22 cellular contexts compared by ENCODE assay signal in the genomic region with DNA sequence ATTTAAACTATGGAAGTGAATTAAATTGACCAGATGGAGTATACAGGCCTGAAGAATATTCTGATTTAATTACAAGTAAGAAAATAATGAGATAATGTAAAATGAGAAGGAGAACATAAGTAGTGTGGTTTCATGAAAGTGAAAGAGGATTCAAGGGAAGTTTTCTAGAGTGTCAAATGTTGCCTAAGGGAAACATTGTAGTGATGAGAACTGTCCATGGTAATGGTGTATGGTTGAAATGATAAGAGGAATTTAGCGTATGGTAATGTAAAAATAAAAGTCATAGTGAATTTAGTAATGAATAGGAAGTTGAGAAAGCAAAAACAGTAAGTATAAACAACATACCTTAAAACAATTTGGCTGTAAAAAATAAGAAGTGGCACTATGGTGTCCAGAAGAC.
"Had no signal": no experiment of that assay in that cellular context is flagged by ENCODE, and none has a peak within 500 bp of the region (broad histone marks: within the 10 kb centered on the region; RNA-seq: fewer than 3 reads in every experiment).

No MANE protein-coding gene starts in this region.

- ATAC-seq: activated T-cell treated with anti-CD3 and anti-CD28 coated beads, Interleukin-2, amount 50 U/mL, for 72 hours; effector memory CD8-positive, alpha-beta T cell; heart right ventricle; left cardiac atrium; lower lobe of right lung; sciatic nerve had no signal

- DNase-seq: activated CD4-positive, alpha-beta T cell treated with anti-CD3 and anti-CD28 coated beads, Interleukin-2, amount 10 ng/mL, durations not matched to agents 7 days and 5 days; activated CD8-positive, alpha-beta memory T cell treated with anti-CD3 and anti-CD28 coated beads, Interleukin-2, amount 50 U/mL, for 48 hours; activated naive CD8-positive, alpha-beta T cell treated with anti-CD3 and anti-CD28 coated beads for 36 hours; activated T-cell treated with anti-CD3 and anti-CD28 coated beads, Interleukin-2, amount 50 U/mL, for 72 hours; anterior cingulate cortex; cerebellar nuclear complex; effector memory CD8-positive, alpha-beta T cell; foreskin melanocyte; heart right ventricle; left cardiac atrium; lower lobe of right lung; naive B cell; spleen; trophoblast cell had no signal

- H3K27ac Mint-ChIP-seq: activated CD4-positive, alpha-beta T cell treated with anti-CD3 and anti-CD28 coated beads, Interleukin-2, amount 10 ng/mL, durations not matched to agents 7 days and 5 days; activated naive CD8-positive, alpha-beta T cell treated with anti-CD3 and anti-CD28 coated beads for 36 hours; activated T-cell treated with anti-CD3 and anti-CD28 coated beads, Interleukin-2, amount 50 U/mL, for 72 hours; dendritic cell treated with granulocyte-macrophage colony-stimulating factor and Interleukin-4, amounts not matched to agents 40 ng/mL and 50 ng/mL, for 4 days; effector memory CD8-positive, alpha-beta T cell; mesothelial cell of epicardium; naive B cell; neural progenitor cell; stimulated activated naive CD8-positive, alpha-beta T cell treated with anti-CD3 and anti-CD28 coated beads, Interleukin-15, Interleukin-2, amounts not matched to agents 100 ng/mL and 50 ng/mL, for 24 hours; T-helper 2 cell treated with Interferon-gamma antibody and Interleukin-4, amounts not matched to agents 5 μg/mL and 100 μg/mL, for 36 hours had no signal

- H3K4me3 Mint-ChIP-seq: activated CD4-positive, alpha-beta T cell treated with anti-CD3 and anti-CD28 coated beads, Interleukin-2, amount 10 ng/mL, durations not matched to agents 7 days and 5 days; activated naive CD8-positive, alpha-beta T cell treated with anti-CD3 and anti-CD28 coated beads for 36 hours; activated T-cell treated with anti-CD3 and anti-CD28 coated beads, Interleukin-2, amount 50 U/mL, for 72 hours; dendritic cell treated with granulocyte-macrophage colony-stimulating factor and Interleukin-4, amounts not matched to agents 40 ng/mL and 50 ng/mL, for 4 days; effector memory CD8-positive, alpha-beta T cell; mesothelial cell of epicardium; naive B cell; neural progenitor cell; stimulated activated naive CD8-positive, alpha-beta T cell treated with anti-CD3 and anti-CD28 coated beads, Interleukin-15, Interleukin-2, amounts not matched to agents 100 ng/mL and 50 ng/mL, for 24 hours; T-helper 2 cell treated with Interferon-gamma antibody and Interleukin-4, amounts not matched to agents 5 μg/mL and 100 μg/mL, for 36 hours had no signal

- H3K4me1 ChIP-seq: breast epithelium, heart right ventricle, lower lobe of right lung, neural progenitor cell, spleen, suprapubic skin had no signal

- H3K27me3 Mint-ChIP-seq: activated CD4-positive, alpha-beta T cell treated with anti-CD3 and anti-CD28 coated beads, Interleukin-2, amount 10 ng/mL, durations not matched to agents 7 days and 5 days; activated naive CD8-positive, alpha-beta T cell treated with anti-CD3 and anti-CD28 coated beads for 36 hours; dendritic cell treated with granulocyte-macrophage colony-stimulating factor and Interleukin-4, amounts not matched to agents 40 ng/mL and 50 ng/mL, for 4 days; effector memory CD8-positive, alpha-beta T cell; naive B cell; stimulated activated naive CD8-positive, alpha-beta T cell treated with anti-CD3 and anti-CD28 coated beads, Interleukin-15, Interleukin-2, amounts not matched to agents 100 ng/mL and 50 ng/mL, for 24 hours had no signal

- H3K9me3 ChIP-seq: breast epithelium, heart right ventricle, lower lobe of right lung, spleen, suprapubic skin had no signal

- H3K4me3 ChIP-seq: breast epithelium, heart right ventricle, lower lobe of right lung, neural progenitor cell, spleen, suprapubic skin had no signal

- H3K36me3 Mint-ChIP-seq: activated naive CD8-positive, alpha-beta T cell treated with anti-CD3 and anti-CD28 coated beads for 36 hours; mesothelial cell of epicardium; naive B cell; neural progenitor cell had no signal

- H3K36me3 ChIP-seq: breast epithelium, heart right ventricle, lower lobe of right lung, neural progenitor cell, spleen, suprapubic skin had no signal

- H3K27ac ChIP-seq: breast epithelium, heart right ventricle, lower lobe of right lung, neural progenitor cell, spleen, suprapubic skin had no signal

- H3K27me3 ChIP-seq: breast epithelium, heart right ventricle, neural progenitor cell, spleen, suprapubic skin had no signal

- H3K4me1 Mint-ChIP-seq: activated CD4-positive, alpha-beta T cell treated with anti-CD3 and anti-CD28 coated beads, Interleukin-2, amount 10 ng/mL, durations not matched to agents 7 days and 5 days; activated naive CD8-positive, alpha-beta T cell treated with anti-CD3 and anti-CD28 coated beads for 36 hours; mesothelial cell of epicardium; naive B cell; neural progenitor cell had no signal

- H3K9me3 Mint-ChIP-seq: neural progenitor cell had no signal
